Comparison of ENCODE assay signal across 8 cellular contexts in genomic region chr3:126703512-126704493, GRCh38. TPM values are rescaled to one million over a fixed set of nuclear protein-coding genes. Genes with fewer than 3 reads are reported as not detected.
DNase-seq lines count a peak whose midpoint lies in the region; ATAC-seq and TF ChIP-seq lines count a peak whose summit lies in the region.

Gene CHCHD6 (plus strand): TSS chr3:126704240. CDS start chr3:126704313, 73 bp downstream.

- peak; percentile 99 for DNase-seq in COR-L47 (lab: John Stamatoyannopoulos, UW)
- DNase-seq in HUDEP-2 (lab: John Stamatoyannopoulos, UW; ENCODE audit: unreplicated experiment in 76 of 76), result peak; percentile 45 to 96 (median 90)
- peak; percentile 96 for DNase-seq in NT2/D1 (ENCODE audit: low read depth, low spot score)
- peak; percentile 90 for DNase-seq in activated CD8-positive, alpha-beta memory T cell treated with anti-CD3 and anti-CD28 coated beads, Interleukin-2, amount 50 U/mL, for 1 hour (ENCODE audit: extremely low read depth)
- peak; percentile 99 for DNase-seq in endodermal cell
- peak; percentile 99 for DNase-seq in mesendoderm
- DNase-seq in stimulated activated CD8-positive, alpha-beta memory T cell treated with anti-CD3 and anti-CD28 coated beads, Interleukin-12 subunit alpha, Interleukin-12 subunit beta, amount 100 ng/mL, for 4 hours (ENCODE audit: low read depth), result peak; percentile 94

- H3K4me1 ChIP-seq in NT2/D1 (ENCODE audit: insufficient read depth, insufficient read length) (peaks cover 4% of the 10 kb centered on the region), endodermal cell (ENCODE audit: control insufficient read depth, insufficient read depth, low read length) (no peaks in the 10 kb centered on the region), mesendoderm (ENCODE audit: control insufficient read depth, low read depth, low read length) (peaks cover 3% of the 10 kb centered on the region)

- peak; percentile 52 for TF ChIP-seq CTCF in endodermal cell (conservative IDR thresholded peaks at IDR 0.05)

- H3K9me3 Mint-ChIP-seq in endodermal cell, result no peaks in the 10 kb centered on the region

- peaks cover 36% of the 10 kb centered on the region for H3K27me3 Mint-ChIP-seq in endodermal cell (ENCODE audit: insufficient read depth)

- peaks cover 11% of the 10 kb centered on the region for H3K36me3 ChIP-seq in NT2/D1 (ENCODE audit: insufficient read depth, insufficient read length, low read length)
- H3K36me3 ChIP-seq in endodermal cell (ENCODE audit: control insufficient read depth, insufficient read depth, low read length), result no peaks in the 10 kb centered on the region
- no peaks in the 10 kb centered on the region for H3K36me3 ChIP-seq in mesendoderm (ENCODE audit: control insufficient read depth, insufficient read depth, low read length)

- H3K4me3 Mint-ChIP-seq in endodermal cell, result peak within 1 kb of the TSS; percentile 84

- 6 to 8% methylated on average over 48 to 69 of the region's 69 CpGs for WGBS in endodermal cell (ENCODE audit: insufficient coverage in 1 of 2, insufficient read length in 1 of 2), 2 experiments
- WGBS in mesendoderm (ENCODE audit: extremely low coverage, insufficient coverage, low lambda C conversion rate), result no CpG with 5 or more reads among the region's 69 CpGs

- no peak within 1 kb of the TSS for H3K18ac ChIP-seq in mesendoderm (ENCODE audit: low read length)

- no peak within 1 kb of the TSS for H3K27ac ChIP-seq in endodermal cell (ENCODE audit: low read depth, low read length)
- no peak within 1 kb of the TSS for H3K27ac ChIP-seq in mesendoderm (ENCODE audit: low read depth, low read length)

- no peak within 1 kb of the TSS for H2AK5ac ChIP-seq in mesendoderm (ENCODE audit: low read length)

- no peak within 1 kb of the TSS for H4K5ac ChIP-seq in mesendoderm (ENCODE audit: low read length)

- H3K79me1 ChIP-seq in mesendoderm (ENCODE audit: low read length), result peaks cover 13% of the 10 kb centered on the region

- H3K9me3 ChIP-seq in NT2/D1 (ENCODE audit: insufficient read depth, low read length), result no peaks in the 10 kb centered on the region
- no peaks in the 10 kb centered on the region for H3K9me3 ChIP-seq in endodermal cell (ENCODE audit: control insufficient read depth, low read length)

- H2BK15ac ChIP-seq in mesendoderm (replicated peaks; ENCODE audit: low read depth), result no peak within 1 kb of the TSS

- no peak within 1 kb of the TSS for H2BK5ac ChIP-seq in mesendoderm (ENCODE audit: low read length)

- peaks cover 5% of the 10 kb centered on the region for H3K36me3 Mint-ChIP-seq in endodermal cell (ENCODE audit: low read depth)

- no peak within 1 kb of the TSS for H3K4ac ChIP-seq in mesendoderm (ENCODE audit: low read depth, low read length)

- H3K4me2 ChIP-seq in mesendoderm (ENCODE audit: low read length), result peak within 1 kb of the TSS; percentile 95

- H3K27ac Mint-ChIP-seq in endodermal cell, result peak within 1 kb of the TSS; percentile 60

- H2BK120ac ChIP-seq in mesendoderm (ENCODE audit: low read depth, low read length), result no peak within 1 kb of the TSS

- H3K27me3 ChIP-seq in NT2/D1 (ENCODE audit: insufficient read depth, insufficient read length) (peaks cover 30% of the 10 kb centered on the region), endodermal cell (ENCODE audit: control insufficient read depth, insufficient read depth, low read length, poor library complexity, severe bottlenecking) (peaks cover 18% of the 10 kb centered on the region), mesendoderm (ENCODE audit: insufficient read depth, low read length, poor library complexity) (peaks cover 1% of the 10 kb centered on the region)

- ATAC-seq in GM21381 (IDR thresholded peaks at IDR 0.05; ENCODE audit: unreplicated experiment), result peak; percentile 94

- peak within 1 kb of the TSS; percentile 90 for H3K56ac ChIP-seq in mesendoderm (ENCODE audit: low read length)

- peaks cover 11% of the 10 kb centered on the region for H3K4me1 Mint-ChIP-seq in endodermal cell

- H3K79me2 ChIP-seq in mesendoderm (ENCODE audit: control insufficient read depth, insufficient read depth, low read length), result peaks cover 3% of the 10 kb centered on the region

- H4K8ac ChIP-seq in mesendoderm (ENCODE audit: low read depth, low read length), result no peak within 1 kb of the TSS

- H3K9ac ChIP-seq in NT2/D1 (ENCODE audit: insufficient read length, low read depth) (peak within 1 kb of the TSS; percentile 73), endodermal cell (ENCODE audit: extremely low read depth, low read length, poor library complexity, severe bottlenecking) (no peak within 1 kb of the TSS), mesendoderm (ENCODE audit: low read length) (peak within 1 kb of the TSS; percentile 76)

- peak within 1 kb of the TSS; percentile 45 for H3K23ac ChIP-seq in mesendoderm (ENCODE audit: low read length)

- H3K4me3 ChIP-seq in NT2/D1 (ENCODE audit: insufficient read length, low read depth) (peak within 1 kb of the TSS; percentile 68), endodermal cell (ENCODE audit: low read length) (peak within 1 kb of the TSS; percentile 79), mesendoderm (ENCODE audit: low read length) (peak within 1 kb of the TSS; percentile 79)

RNA-seq across cellular contexts. Expression of gene CHCHD6, which starts in this region (rescaled TPM):
- total RNA-seq in endodermal cell, result 10 to 100 TPM; 23.6 to 34.4 TPM
- 42.5 TPM for polyA plus RNA-seq in endodermal cell (2013, experiment 1 of 2)
- polyA plus RNA-seq in endodermal cell (2013, experiment 2 of 2), result 39.8 TPM
- 19.3 TPM for polyA plus RNA-seq in mesendoderm (2013, experiment 1 of 2)
- polyA plus RNA-seq in mesendoderm (2013, experiment 2 of 2), result 20.7 TPM
